In the genomic region with DNA sequence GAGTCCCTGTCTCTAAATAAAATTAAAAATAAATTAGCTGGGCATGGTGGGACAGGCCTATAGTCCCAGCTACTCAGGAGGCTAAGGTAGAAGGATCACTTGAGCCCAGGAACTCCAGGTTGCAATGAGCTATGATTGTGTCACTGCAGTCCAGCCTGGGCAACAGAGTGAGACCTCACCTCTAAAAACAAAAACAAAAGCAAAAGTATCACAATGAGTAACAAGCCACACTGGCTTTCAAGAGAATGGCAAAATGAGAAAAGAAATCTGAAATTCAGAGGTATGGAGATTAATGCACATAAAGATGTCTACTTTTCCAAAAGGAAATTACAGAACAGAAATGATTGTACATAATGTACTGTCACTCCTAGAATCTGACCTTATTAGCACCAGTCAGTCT, we compare ENCODE assay signal across 15 cellular contexts.
DNase-seq lines count a peak whose midpoint lies in the region; ATAC-seq, FAIRE-seq and TF ChIP-seq lines count a peak whose summit lies in the region.
"Had no signal": no experiment of that assay in that cellular context is flagged by ENCODE, and none has a peak within 500 bp of the region (broad histone marks: within the 10 kb centered on the region; RNA-seq: fewer than 3 reads in every experiment).

No MANE protein-coding gene starts in this region.

- H3K36me3 ChIP-seq in GM06990 (ENCODE audit: control insufficient read depth, insufficient read depth, low read length), result no peaks in the 10 kb centered on the region
- H3K36me3 ChIP-seq in pancreas, result no peaks in the 10 kb centered on the region
- H3K36me3 ChIP-seq: left lung, transverse colon had no signal

- peaks cover 0 to 14% (median 5%) of the 10 kb centered on the region in 3 donors for H3K4me1 ChIP-seq in pancreas

- TF ChIP-seq CTCF in GM06990 (IDR thresholded peaks at IDR 0.05; ENCODE audit: insufficient read depth, low read length, poor library complexity, severe bottlenecking) (no peak), pancreas (IDR thresholded peaks at IDR 0.05) (no peak)

- no peaks in the 10 kb centered on the region for H3K9me3 ChIP-seq in pancreas
- H3K9me3 ChIP-seq: left lung, transverse colon had no signal

- ATAC-seq in GM19328 (IDR thresholded peaks at IDR 0.05; ENCODE audit: unreplicated experiment) (peak; percentile 79), HG02678 (IDR thresholded peaks at IDR 0.05; ENCODE audit: unreplicated experiment) (peak; percentile 91), HG03442 (IDR thresholded peaks at IDR 0.05; ENCODE audit: unreplicated experiment) (peak; percentile 96), pancreas (no peak)
- ATAC-seq: left lung had no signal

- intact Hi-C loops in pancreas (cut with DNase I), result no loop called here

- H3K27ac ChIP-seq in pancreas, result no peak overlapping the region
- H3K27ac ChIP-seq: left lung, PC-9, transverse colon had no signal

- no peak for FAIRE-seq in pancreas (lab: Jason Lieb, UNC)
- no peak for FAIRE-seq in HTR-8/SVneo (lab: Jason Lieb, UNC)

- H3K27me3 ChIP-seq in GM06990 (replicated peaks; ENCODE audit: control insufficient read depth, insufficient read depth, low read length) (no peaks in the 10 kb centered on the region), pancreas (no peaks in the 10 kb centered on the region)
- H3K27me3 ChIP-seq: left lung, transverse colon had no signal

- DNase-seq in GM06990 (ENCODE audit: extremely low read depth, insufficient read length) (peak; percentile 7), D341Med (ENCODE audit: low spot score) (no peak), DMS53 treated with DMSO at 0.1 percent for 48 hours (lab: John Stamatoyannopoulos, UW; ENCODE audit: unreplicated experiment) (no peak), pancreas (no peak), HTR-8/SVneo (ENCODE audit: insufficient read length, low spot score) (no peak)
- DNase-seq: activated gamma-delta T cell, GF-D8, left lung, NCI-H1930, occipital lobe, PC-9, transverse colon had no signal

- H3K4me3 ChIP-seq in GM06990 (replicated peaks; ENCODE audit: low read depth, low read length) (no peak overlapping the region), pancreas (no peak overlapping the region)
- H3K4me3 ChIP-seq: left lung, PC-9, transverse colon had no signal

Comparison
In these comparisons a context has a peak if more than half of its experiments do, and no peak if none do; other contexts are left out.
1. ATAC-seq: peak in GM19328 (single experiment), HG02678 (single experiment) and HG03442 (single experiment); none in pancreas (0 of 4).